Comparison of ENCODE assay signal across 24 cellular contexts in genomic region chr11:60447070-60447469, GRCh38. TPM values are rescaled to one million over a fixed set of nuclear protein-coding genes. Genes with fewer than 3 reads are reported as not detected.
A peak's percentile ranks its signal among the peaks of the same experiment; 100 is the strongest.
DNase-seq lines count a peak whose midpoint lies in the region; ATAC-seq and TF ChIP-seq lines count a peak whose summit lies in the region.
"Had no signal": no experiment of that assay in that cellular context is flagged by ENCODE, and none has a peak within 500 bp of the region (broad histone marks: within the 10 kb centered on the region; RNA-seq: fewer than 3 reads in every experiment).

No MANE protein-coding gene starts in this region.

- intact Hi-C loops in naive thymus-derived CD4-positive, alpha-beta T cell (cut with micrococcal nuclease) = loop anchor here in 1 of 2 donors (5.0 kb wide), 1 partner anchor 55 kb away; no protein-coding TSS in a partner anchor

- peak overlapping the region; percentile 88 to 90 (median 88) for H3K4me3 Mint-ChIP-seq in CD4-positive, CD25-positive, alpha-beta regulatory T cell
- H3K4me3 Mint-ChIP-seq in naive thymus-derived CD4-positive, alpha-beta T cell = peak overlapping the region in 5 of 10 donors; percentile 71 to 97 (median 90)
- H3K4me3 Mint-ChIP-seq in progenitor cell of endocrine pancreas (ENCODE audit: low read depth) = no peak overlapping the region

- POLR2A ChIA-PET in naive thymus-derived CD4-positive, alpha-beta T cell (lab: Charles Lee) = no interaction called here

- DNase-seq in CD4-positive, CD25-positive, alpha-beta regulatory T cell = no peak
- DNase-seq in naive thymus-derived CD4-positive, alpha-beta T cell = no peak
- DNase-seq in BE2C (no peak), progenitor cell of endocrine pancreas (ENCODE audit: low spot score, unreplicated experiment) (no peak)
- DNase-seq in stimulated activated CD4-positive, alpha-beta T cell treated with anti-CD3 and anti-CD28 coated beads, Interleukin-12 subunit alpha, Interleukin-12 subunit beta, amount 100 ng/mL, for 4 hours = no peak
- DNase-seq: activated CD4-positive, alpha-beta T cell treated with anti-CD3 and anti-CD28 coated beads for 1 hour; erythroblast; foreskin keratinocyte; GOT3; left ventricle myocardium inferior; MG63; NCI-H1436; NCI-H524 treated with DMSO at 0.1 percent for 48 hours; psoas muscle; stimulated activated CD4-positive, alpha-beta T cell treated with anti-CD3 and anti-CD28 coated beads, Interleukin-2, amount 100 ng/mL, for 48 hours; stimulated activated naive CD8-positive, alpha-beta T cell treated with anti-CD3 and anti-CD28 coated beads, Interleukin-15, Interleukin-2, amounts not matched to agents 100 U/mL and 50 U/mL, for 24 hours had no signal

- TF ChIP-seq CTCF in DOHH2 (IDR thresholded peaks at IDR 0.05; ENCODE audit: low read depth, low read length, poor library complexity, severe bottlenecking) = no peak
- TF ChIP-seq CTCF in SU-DHL-6 (IDR thresholded peaks at IDR 0.05; ENCODE audit: insufficient read depth, low read length, poor library complexity, severe bottlenecking) = no peak
- TF ChIP-seq CTCF in BE2C (IDR thresholded peaks at IDR 0.05; ENCODE audit: low read depth, low read length) = no peak
- TF ChIP-seq CTCF in progenitor cell of endocrine pancreas (IDR thresholded peaks at IDR 0.05; ENCODE audit: unreplicated experiment) = no peak

- H3K4me3 ChIP-seq in CD4-positive, CD25-positive, alpha-beta regulatory T cell (ENCODE audit: low read depth, low read length) = peak overlapping the region; percentile 86
- peak overlapping the region; percentile 65; the same call in 1 of the 2 replicates for H3K4me3 ChIP-seq in DOHH2 (ENCODE audit: low read length)
- H3K4me3 ChIP-seq in SU-DHL-6 (ENCODE audit: insufficient read depth, low read length, poor library complexity, severe bottlenecking) = peak overlapping the region; percentile 37
- peak overlapping the region; percentile 46 for H3K4me3 ChIP-seq in naive thymus-derived CD4-positive, alpha-beta T cell (ENCODE audit: low read length)
- H3K4me3 ChIP-seq in BE2C (ENCODE audit: low read depth, low read length) = no peak overlapping the region
- H3K4me3 ChIP-seq: hepatocyte had no signal

- H3F3A ChIP-seq in DOHH2 (ENCODE audit: control insufficient read depth, insufficient read depth) (peaks cover 14% of the 10 kb centered on the region), SU-DHL-6 (ENCODE audit: insufficient read depth) (peaks cover 42% of the 10 kb centered on the region)

- H3K9me2 ChIP-seq in DOHH2 (replicated peaks; ENCODE audit: control insufficient read depth, low read length) (no peaks in the 10 kb centered on the region), SU-DHL-6 (replicated peaks; ENCODE audit: insufficient read depth, low read length) (no peaks in the 10 kb centered on the region)

- H3K4me2 ChIP-seq in DOHH2 (ENCODE audit: low read length) (peak overlapping the region; percentile 79), SU-DHL-6 (ENCODE audit: low read depth, low read length, poor library complexity, severe bottlenecking) (peak overlapping the region; percentile 99)
- H3K4me2 ChIP-seq: hepatocyte had no signal

- H3K79me2 ChIP-seq in DOHH2 (ENCODE audit: control insufficient read depth, low read length) = no peaks in the 10 kb centered on the region
- H3K79me2 ChIP-seq in SU-DHL-6 (ENCODE audit: insufficient read depth, low read length) = no peaks in the 10 kb centered on the region
- H3K79me2 ChIP-seq: hepatocyte had no signal

- H3K36me3 ChIP-seq in CD4-positive, CD25-positive, alpha-beta regulatory T cell (ENCODE audit: control insufficient read depth, insufficient read depth, low read length) = no peaks in the 10 kb centered on the region
- no peaks in the 10 kb centered on the region for H3K36me3 ChIP-seq in DOHH2 (ENCODE audit: control insufficient read depth, low read length)
- H3K36me3 ChIP-seq in SU-DHL-6 (ENCODE audit: low read length) = no peaks in the 10 kb centered on the region
- H3K36me3 ChIP-seq in naive thymus-derived CD4-positive, alpha-beta T cell (ENCODE audit: control insufficient read depth in 2 of 3, insufficient read depth in 3 of 3, low read length in 3 of 3) = no peaks in the 10 kb centered on the region
- no peaks in the 10 kb centered on the region for H3K36me3 ChIP-seq in BE2C
- H3K36me3 ChIP-seq: left ventricle myocardium inferior, MG63 had no signal

- no peaks in the 10 kb centered on the region for H3K27me3 Mint-ChIP-seq in CD4-positive, CD25-positive, alpha-beta regulatory T cell
- H3K27me3 Mint-ChIP-seq in naive thymus-derived CD4-positive, alpha-beta T cell = no peaks in the 10 kb centered on the region
- H3K27me3 Mint-ChIP-seq in progenitor cell of endocrine pancreas = no peaks in the 10 kb centered on the region
- H3K27me3 Mint-ChIP-seq: activated naive CD4-positive, alpha-beta T cell treated with anti-CD3 and anti-CD28 coated beads, Interleukin-2, amount 10 ng/mL, durations not matched to agents 7 days and 5 days had no signal

- H3K27ac Mint-ChIP-seq in CD4-positive, CD25-positive, alpha-beta regulatory T cell = peak overlapping the region in 1 of 3 donors; percentile 92
- H3K27ac Mint-ChIP-seq in naive thymus-derived CD4-positive, alpha-beta T cell = peak overlapping the region in 6 of 9 donors; percentile 47 to 96 (median 89)
- H3K27ac Mint-ChIP-seq in progenitor cell of endocrine pancreas = no peak overlapping the region

- H4K20me1 ChIP-seq in DOHH2 (ENCODE audit: control insufficient read depth, insufficient read depth, low read depth, low read length) (no peaks in the 10 kb centered on the region), SU-DHL-6 (ENCODE audit: low read depth, low read length) (no peaks in the 10 kb centered on the region)

- H3K27ac ChIP-seq in CD4-positive, CD25-positive, alpha-beta regulatory T cell (ENCODE audit: insufficient read depth, low read length, poor library complexity, severe bottlenecking) = no peak overlapping the region
- H3K27ac ChIP-seq in DOHH2 (ENCODE audit: low read depth, low read length) = no peak overlapping the region
- peak overlapping the region; percentile 86 for H3K27ac ChIP-seq in SU-DHL-6 (ENCODE audit: low read depth, low read length)
- no peak overlapping the region for H3K27ac ChIP-seq in naive thymus-derived CD4-positive, alpha-beta T cell (ENCODE audit: low read depth, low read length)
- H3K27ac ChIP-seq: foreskin keratinocyte, hepatocyte, left ventricle myocardium inferior, psoas muscle had no signal

- H3K36me3 Mint-ChIP-seq in CD4-positive, CD25-positive, alpha-beta regulatory T cell = no peaks in the 10 kb centered on the region
- peaks cover 0 to 2% (median 0%) of the 10 kb centered on the region in 5 donors for H3K36me3 Mint-ChIP-seq in naive thymus-derived CD4-positive, alpha-beta T cell
- H3K36me3 Mint-ChIP-seq in progenitor cell of endocrine pancreas (ENCODE audit: insufficient read depth) = no peaks in the 10 kb centered on the region
- H3K36me3 Mint-ChIP-seq: activated naive CD4-positive, alpha-beta T cell treated with anti-CD3 and anti-CD28 coated beads, Interleukin-2, amount 10 ng/mL, durations not matched to agents 7 days and 5 days had no signal

- no peaks in the 10 kb centered on the region for H3K9me3 ChIP-seq in CD4-positive, CD25-positive, alpha-beta regulatory T cell (ENCODE audit: control insufficient read depth in 2 of 2, low read length in 2 of 2)
- H3K9me3 ChIP-seq in DOHH2 (ENCODE audit: control insufficient read depth, insufficient read depth, low read length) (peaks cover 6% of the 10 kb centered on the region; the same call in 1 of the 2 replicates), SU-DHL-6 (ENCODE audit: insufficient read depth, low read length) (no peaks in the 10 kb centered on the region), BE2C (no peaks in the 10 kb centered on the region)
- no peaks in the 10 kb centered on the region for H3K9me3 ChIP-seq in naive thymus-derived CD4-positive, alpha-beta T cell (ENCODE audit: control insufficient read depth in 2 of 3, low read length in 3 of 3)
- H3K9me3 ChIP-seq: MG63, psoas muscle had no signal

- CTCF ChIA-PET in naive thymus-derived CD4-positive, alpha-beta T cell (lab: Charles Lee) = no interaction called here

- peaks cover 5 to 19% (median 16%) of the 10 kb centered on the region in 4 donors for H3K4me1 Mint-ChIP-seq in CD4-positive, CD25-positive, alpha-beta regulatory T cell
- peaks cover 13 to 29% (median 19%) of the 10 kb centered on the region in 7 donors for H3K4me1 Mint-ChIP-seq in naive thymus-derived CD4-positive, alpha-beta T cell
- H3K4me1 Mint-ChIP-seq in progenitor cell of endocrine pancreas (ENCODE audit: low read depth) = peaks cover 1% of the 10 kb centered on the region

- H3K4me1 ChIP-seq in CD4-positive, CD25-positive, alpha-beta regulatory T cell (ENCODE audit: control insufficient read depth, insufficient read depth, low read length, poor library complexity, severe bottlenecking) = no peaks in the 10 kb centered on the region
- H3K4me1 ChIP-seq in DOHH2 (ENCODE audit: control insufficient read depth, low read length) (peaks cover 63% of the 10 kb centered on the region), BE2C (no peaks in the 10 kb centered on the region)
- H3K4me1 ChIP-seq in naive thymus-derived CD4-positive, alpha-beta T cell (ENCODE audit: control insufficient read depth in 2 of 2, insufficient read depth in 2 of 2, low read length in 2 of 2) = peaks cover 6 to 10% of the 10 kb centered on the region in 2 donors
- H3K4me1 ChIP-seq: foreskin keratinocyte, left ventricle myocardium inferior, psoas muscle had no signal

- no peaks in the 10 kb centered on the region for H3K27me3 ChIP-seq in CD4-positive, CD25-positive, alpha-beta regulatory T cell (ENCODE audit: control insufficient read depth, insufficient read depth, low read length)
- H3K27me3 ChIP-seq in DOHH2 (ENCODE audit: control insufficient read depth, low read length) (no peaks in the 10 kb centered on the region), SU-DHL-6 (ENCODE audit: low read length) (no peaks in the 10 kb centered on the region), BE2C (no peaks in the 10 kb centered on the region)
- no peaks in the 10 kb centered on the region for H3K27me3 ChIP-seq in naive thymus-derived CD4-positive, alpha-beta T cell (ENCODE audit: control insufficient read depth in 2 of 2, insufficient read depth in 2 of 2, low read length in 2 of 2)
- H3K27me3 ChIP-seq: foreskin keratinocyte, hepatocyte, MG63 had no signal

- H2AFZ ChIP-seq in SU-DHL-6 (ENCODE audit: low read depth, low read length, severe bottlenecking) = no peak overlapping the region
- H2AFZ ChIP-seq: hepatocyte had no signal

- H3K9ac ChIP-seq in SU-DHL-6 (ENCODE audit: low read length) = peak overlapping the region; percentile 70

- no peak for ATAC-seq in CD4-positive, CD25-positive, alpha-beta regulatory T cell (ENCODE audit: low read depth in 2 of 2)
- no peak for ATAC-seq in naive thymus-derived CD4-positive, alpha-beta T cell
- no peak for ATAC-seq in HG02938 (IDR thresholded peaks at IDR 0.05; ENCODE audit: unreplicated experiment)
- ATAC-seq: foreskin keratinocyte, psoas muscle had no signal

- peaks cover 0 to 2% (median 0%) of the 10 kb centered on the region in 7 donors for H3K9me3 Mint-ChIP-seq in CD4-positive, CD25-positive, alpha-beta regulatory T cell
- H3K9me3 Mint-ChIP-seq in naive thymus-derived CD4-positive, alpha-beta T cell = peaks cover 0 to 9% (median 4%) of the 10 kb centered on the region in 11 donors
- peaks cover 6% of the 10 kb centered on the region for H3K9me3 Mint-ChIP-seq in progenitor cell of endocrine pancreas (ENCODE audit: low read depth)
- H3K9me3 Mint-ChIP-seq: activated naive CD4-positive, alpha-beta T cell treated with anti-CD3 and anti-CD28 coated beads, Interleukin-2, amount 10 ng/mL, durations not matched to agents 7 days and 5 days had no signal

RNA-seq across cellular contexts. Expression of gene MS4A1, which starts 8.6 kb away (rescaled TPM):
- total RNA-seq in CD4-positive, CD25-positive, alpha-beta regulatory T cell = 0.79 TPM
- 1 to 10 TPM in 3 of 4 donors, under 1 TPM in 1; 0.52 to 3.6 (median 1.3) TPM for polyA plus RNA-seq in CD4-positive, CD25-positive, alpha-beta regulatory T cell
- 10 to 100 TPM in 1 of 5 experiments, 1 to 10 TPM in 3, not detected in 1; 1.4 to 22.1 (median 1.6) TPM for total RNA-seq in naive thymus-derived CD4-positive, alpha-beta T cell
- 1 to 10 TPM in 1 of 2 donors, under 1 TPM in 1; 0.92 to 1.2 TPM for polyA plus RNA-seq in naive thymus-derived CD4-positive, alpha-beta T cell
- polyA plus RNA-seq in BE2C (2012; ENCODE audit: insufficient read depth, insufficient read length, low read depth) = not detected
- total RNA-seq in progenitor cell of endocrine pancreas = not detected in 2 replicates
- total RNA-seq: astrocyte, cerebellum, foreskin keratinocyte, hepatocyte, left ventricle myocardium inferior had no signal
- polyA plus RNA-seq: foreskin keratinocyte, hepatocyte had no signal

RNA-seq across cellular contexts. Expression of gene MS4A5, which starts 17.7 kb away (rescaled TPM):
- not detected for total RNA-seq in CD4-positive, CD25-positive, alpha-beta regulatory T cell
- polyA plus RNA-seq in CD4-positive, CD25-positive, alpha-beta regulatory T cell = not detected
- not detected for total RNA-seq in naive thymus-derived CD4-positive, alpha-beta T cell
- polyA plus RNA-seq in naive thymus-derived CD4-positive, alpha-beta T cell = not detected
- not detected for polyA plus RNA-seq in BE2C (2012; ENCODE audit: insufficient read depth, insufficient read length, low read depth)
- not detected in 2 replicates for total RNA-seq in progenitor cell of endocrine pancreas
- total RNA-seq: astrocyte, cerebellum, foreskin keratinocyte, hepatocyte, left ventricle myocardium inferior, psoas muscle, skeletal muscle tissue had no signal
- polyA plus RNA-seq: foreskin keratinocyte, hepatocyte, psoas muscle had no signal

RNA-seq across cellular contexts. Expression of gene MS4A12, which starts 45.5 kb away (rescaled TPM):
- not detected for total RNA-seq in CD4-positive, CD25-positive, alpha-beta regulatory T cell
- polyA plus RNA-seq in CD4-positive, CD25-positive, alpha-beta regulatory T cell = not detected
- not detected for total RNA-seq in naive thymus-derived CD4-positive, alpha-beta T cell
- polyA plus RNA-seq in naive thymus-derived CD4-positive, alpha-beta T cell = not detected
- polyA plus RNA-seq in BE2C (2012; ENCODE audit: insufficient read depth, insufficient read length, low read depth) = not detected
- not detected in 2 replicates for total RNA-seq in progenitor cell of endocrine pancreas
- total RNA-seq: astrocyte, cerebellum, foreskin keratinocyte, hepatocyte, left ventricle myocardium inferior, psoas muscle, skeletal muscle tissue had no signal
- polyA plus RNA-seq: foreskin keratinocyte, hepatocyte, psoas muscle had no signal

RNA-seq across cellular contexts. Expression of gene MS4A14, which starts 50.8 kb away (rescaled TPM):
- not detected for total RNA-seq in CD4-positive, CD25-positive, alpha-beta regulatory T cell
- not detected for polyA plus RNA-seq in CD4-positive, CD25-positive, alpha-beta regulatory T cell
- 1 to 10 TPM in 1 of 5 experiments, under 1 TPM in 2, not detected in 2; 0.13 to 5.6 (median 0.37) TPM for total RNA-seq in naive thymus-derived CD4-positive, alpha-beta T cell
- not detected for polyA plus RNA-seq in naive thymus-derived CD4-positive, alpha-beta T cell
- polyA plus RNA-seq in BE2C (2012; ENCODE audit: insufficient read depth, insufficient read length, low read depth) = not detected
- total RNA-seq in progenitor cell of endocrine pancreas = not detected in 2 replicates
- total RNA-seq: astrocyte, cerebellum, foreskin keratinocyte, hepatocyte had no signal
- polyA plus RNA-seq: foreskin keratinocyte, hepatocyte had no signal
